ENCODE assay signal across 17 cellular contexts in the genomic region with DNA sequence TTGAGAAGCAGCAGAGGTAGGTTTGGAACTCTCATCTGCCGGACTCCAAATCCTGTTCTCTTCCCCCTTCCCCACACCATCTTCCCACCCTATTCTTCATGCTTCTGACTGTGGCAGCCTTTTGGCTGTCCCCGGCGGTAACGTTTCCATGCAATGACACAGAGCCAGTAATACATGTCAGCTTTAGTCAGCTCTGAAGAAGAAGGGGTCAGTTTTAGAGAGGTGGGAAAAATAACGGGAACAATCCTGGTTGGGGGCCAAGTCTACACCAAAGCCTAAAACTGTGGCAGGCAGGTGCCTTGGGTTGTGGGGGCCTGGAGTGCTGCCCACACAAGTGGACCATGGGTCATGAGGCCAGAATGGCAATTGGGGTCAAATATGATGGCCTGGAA.
A peak's percentile ranks its signal among the peaks of the same experiment; 100 is the strongest.
DNase-seq lines count a peak whose midpoint lies in the region; ATAC-seq, FAIRE-seq and TF ChIP-seq lines count a peak whose summit lies in the region.
"Had no signal": no experiment of that assay in that cellular context is flagged by ENCODE, and none has a peak within 500 bp of the region (broad histone marks: within the 10 kb centered on the region; RNA-seq: fewer than 3 reads in every experiment).

No MANE protein-coding gene starts in this region.

- peak overlapping the region in 3 of 11 experiments; percentile 4 to 36 (median 19); a peak in 2 of 22 replicates for H3K9ac ChIP-seq in BLaER1 treated with 17β-estradiol and CSF1 and Interleukin-3, amounts not matched to agents 10 nM and 100 nM
- H3K9ac ChIP-seq in GM12878 (ENCODE audit: control insufficient read depth, insufficient read depth, low read length) = no peak overlapping the region
- H3K9ac ChIP-seq in colonic mucosa (ENCODE audit: low read depth in 2 of 2, low read length in 2 of 2) = no peak overlapping the region

- CTCF ChIA-PET in GM12878 (lab: Yijun Ruan, JAX) = no interaction called here

- FAIRE-seq in GM12878 (lab: Jason Lieb, UNC) (no peak), D721Med (lab: Jason Lieb, UNC) (no peak)
- FAIRE-seq: A204.1, GM12891, H1, HepG2, HTR-8/SVneo had no signal

- H3K36me3 Mint-ChIP-seq in nephron progenitor cell (ENCODE audit: low read depth) = peaks cover 22% of the 10 kb centered on the region

- intact Hi-C loops in GM12878 (cut with micrococcal nuclease; ENCODE audit: unreplicated experiment) = no loop called here
- intact Hi-C loops in colonic mucosa (cut with DNase I) = no loop called here

- DNase-seq in GM12878 (ENCODE audit: low read depth, low spot score) (no peak), nephron progenitor cell (no peak), colonic mucosa (no peak), osteoblast (ENCODE audit: insufficient read length, low spot score, missing footprints) (no peak), D721Med (ENCODE audit: insufficient read length, low spot score) (no peak)
- DNase-seq: BE2C; Caco-2; CD8-positive, alpha-beta memory T cell; DMS53 had no signal

- peaks cover 16 to 32% (median 27%) of the 10 kb centered on the region in 11 experiments for H3K9me3 ChIP-seq in BLaER1 treated with 17β-estradiol and CSF1 and Interleukin-3, amounts not matched to agents 10 nM and 100 nM (replicated peaks in 1 of 11)
- peaks cover 12% of the 10 kb centered on the region for H3K9me3 ChIP-seq in GM12878 (replicated peaks; ENCODE audit: control insufficient read depth, insufficient read depth, low read length)
- no peaks in the 10 kb centered on the region for H3K9me3 ChIP-seq in colonic mucosa
- no peaks in the 10 kb centered on the region for H3K9me3 ChIP-seq in osteoblast (ENCODE audit: low read depth, low read length)
- H3K9me3 ChIP-seq: BE2C, Caco-2, HAP-1 had no signal

- in situ Hi-C loops in GM12878 (cut with MboI) = no loop called here

- POLR2A ChIA-PET in GM12878 (lab: Charles Lee) = no interaction called here

- H3K4me3 ChIP-seq in BLaER1 treated with 17β-estradiol and CSF1 and Interleukin-3, amounts not matched to agents 10 nM and 100 nM = no peak overlapping the region
- no peak overlapping the region for H3K4me3 ChIP-seq in GM12878
- H3K4me3 ChIP-seq in colonic mucosa = no peak overlapping the region
- H3K4me3 ChIP-seq in osteoblast (ENCODE audit: insufficient read depth, low read length) = no peak overlapping the region
- H3K4me3 ChIP-seq: HAP-1 had no signal

- H3K4me3 Mint-ChIP-seq in nephron progenitor cell = no peak overlapping the region
- H3K4me3 Mint-ChIP-seq: CD8-positive, alpha-beta memory T cell had no signal

- peak overlapping the region in 4 of 11 experiments; percentile 5 to 32 (median 22); a peak in 4 of 22 replicates for H3K27ac ChIP-seq in BLaER1 treated with 17β-estradiol and CSF1 and Interleukin-3, amounts not matched to agents 10 nM and 100 nM
- H3K27ac ChIP-seq in GM12878 (ENCODE audit: control insufficient read depth, insufficient read depth) (no peak overlapping the region), colonic mucosa (no peak overlapping the region), osteoblast (ENCODE audit: low read depth, low read length) (no peak overlapping the region)

- RAD21 ChIA-PET in GM12878 (lab: Charles Lee; ENCODE audit: unreplicated experiment) = interaction anchor here (1.4 kb wide), 1 partner anchor 11 kb away, joined by 3 read pairs; no protein-coding TSS in a partner anchor

- no peaks in the 10 kb centered on the region for H4K20me1 ChIP-seq in BLaER1 treated with 17β-estradiol and CSF1 and Interleukin-3, amounts not matched to agents 10 nM and 100 nM
- H4K20me1 ChIP-seq in GM12878 (ENCODE audit: control insufficient read depth, insufficient read depth) = no peaks in the 10 kb centered on the region
- no peaks in the 10 kb centered on the region for H4K20me1 ChIP-seq in osteoblast (ENCODE audit: insufficient read depth, low read length)

- no peak for TF ChIP-seq EP300 in GM12878 (IDR thresholded peaks at IDR 0.05; ENCODE audit: borderline replicate concordance in 1 of 2, control insufficient read depth in 1 of 2, low read depth in 2 of 2, low read length in 2 of 2)

- H3K36me3 ChIP-seq in BLaER1 treated with 17β-estradiol and CSF1 and Interleukin-3, amounts not matched to agents 10 nM and 100 nM = peaks cover 0 to 3% (median 0%) of the 10 kb centered on the region in 11 experiments; a peak in 3 of 22 replicates
- H3K36me3 ChIP-seq in GM12878 (ENCODE audit: control insufficient read depth in 2 of 2, insufficient read depth in 2 of 2, low read length in 1 of 2) (no peaks in the 10 kb centered on the region), colonic mucosa (no peaks in the 10 kb centered on the region), osteoblast (ENCODE audit: insufficient read depth, low read length) (no peaks in the 10 kb centered on the region)
- H3K36me3 ChIP-seq: BE2C, HAP-1 had no signal

- H3K9me3 Mint-ChIP-seq in nephron progenitor cell = peaks cover 33% of the 10 kb centered on the region

- H3K4me2 ChIP-seq in BLaER1 treated with 17β-estradiol and CSF1 and Interleukin-3, amounts not matched to agents 10 nM and 100 nM = peak overlapping the region; percentile 51 to 80 (median 70)
- peak overlapping the region; percentile 55; the same call in 1 of the 2 replicates for H3K4me2 ChIP-seq in GM12878 (ENCODE audit: control insufficient read depth, insufficient read depth)
- no peak overlapping the region for H3K4me2 ChIP-seq in osteoblast (ENCODE audit: insufficient read depth, low read length)

- WGBS in GM12878 (ENCODE audit: insufficient coverage, insufficient replicate concordance, low lambda C conversion rate, missing lambda C conversion rate) = 80% methylated on average over 5 of the region's 5 CpGs

- ATAC-seq in GM12878 = no peak
- no peak for ATAC-seq in HG02642 (IDR thresholded peaks at IDR 0.05; ENCODE audit: poor library complexity, unreplicated experiment)
- ATAC-seq: HepG2 had no signal

- H3K4me1 Mint-ChIP-seq in nephron progenitor cell = peaks cover 8% of the 10 kb centered on the region
- H3K4me1 Mint-ChIP-seq: CD8-positive, alpha-beta memory T cell had no signal

- H3K27ac Mint-ChIP-seq in nephron progenitor cell = peak overlapping the region; percentile 72

- H3K27me3 Mint-ChIP-seq in nephron progenitor cell (ENCODE audit: low read depth, poor library complexity) = peaks cover 6% of the 10 kb centered on the region

- TF ChIP-seq CTCF in GM12878 (IDR thresholded peaks at IDR 0.05 in 2 of 3, conservative IDR thresholded peaks at IDR 0.05 in 1 of 3; ENCODE audit: control insufficient read depth in 2 of 3, extremely low read depth in 1 of 3, insufficient read depth in 1 of 3, low read depth in 3 of 3, low read length in 3 of 3) = no peak
- TF ChIP-seq CTCF in nephron progenitor cell (IDR thresholded peaks at IDR 0.05) = no peak
- TF ChIP-seq CTCF in colonic mucosa (IDR thresholded peaks at IDR 0.05) = no peak
- no peak for TF ChIP-seq CTCF in osteoblast (IDR thresholded peaks at IDR 0.05; ENCODE audit: extremely low read depth, low read depth, low read length)
- no peak for TF ChIP-seq CTCF in D721Med (IDR thresholded peaks at IDR 0.05; ENCODE audit: insufficient read depth, missing control alignments)

- SMC1A ChIA-PET in GM12878 (lab: Charles Lee; ENCODE audit: uncharacterized antibody, unreplicated experiment) = no interaction called here

- no peak for TF ChIP-seq RAD21 in GM12878 (IDR thresholded peaks at IDR 0.05; ENCODE audit: insufficient read depth, low read depth, low read length)

- no peaks in the 10 kb centered on the region for H3K79me2 ChIP-seq in GM12878 (ENCODE audit: control insufficient read depth, insufficient read depth, low read length)
- no peaks in the 10 kb centered on the region for H3K79me2 ChIP-seq in osteoblast (ENCODE audit: insufficient read depth, low read length)

- H2AFZ ChIP-seq in GM12878 (ENCODE audit: control insufficient read depth, low read depth, low read length) (no peak overlapping the region), osteoblast (ENCODE audit: low read length) (no peak overlapping the region)

- peaks cover 32 to 61% (median 55%) of the 10 kb centered on the region in 10 experiments for H3K4me1 ChIP-seq in BLaER1 treated with 17β-estradiol and CSF1 and Interleukin-3, amounts not matched to agents 10 nM and 100 nM
- H3K4me1 ChIP-seq in GM12878 (ENCODE audit: control insufficient read depth, insufficient read depth, low read length) (peaks cover 7% of the 10 kb centered on the region), colonic mucosa (no peaks in the 10 kb centered on the region), osteoblast (ENCODE audit: insufficient read depth, low read length) (peaks cover 3% of the 10 kb centered on the region)
- H3K4me1 ChIP-seq: BE2C, Caco-2, HAP-1 had no signal

- H3K27me3 ChIP-seq in BLaER1 treated with 17β-estradiol and CSF1 and Interleukin-3, amounts not matched to agents 10 nM and 100 nM = peaks cover 0 to 50% (median 0%) of the 10 kb centered on the region in 11 experiments; a peak in 4 of 22 replicates
- H3K27me3 ChIP-seq in GM12878 (replicated peaks in 1 of 2; ENCODE audit: control insufficient read depth in 2 of 2, insufficient read depth in 2 of 2, low read length in 1 of 2) (no peaks in the 10 kb centered on the region), colonic mucosa (no peaks in the 10 kb centered on the region), osteoblast (ENCODE audit: insufficient read depth, low read length) (no peaks in the 10 kb centered on the region)
- H3K27me3 ChIP-seq: BE2C had no signal

- TF ChIP-seq POLR2A in GM12878 (IDR thresholded peaks at IDR 0.05; ENCODE audit: low read depth, low read length) = no peak

- BruUV-seq in GM12878 (replicated peaks; lab: Mats Ljungman, UMichigan) = no TSS peak

TF ChIP-seq in GM12878, 131 proteins besides CTCF, POLR2A, EP300 and RAD21 (continues in another document):
- TF ChIP-seq NRF1 (conservative IDR thresholded peaks at IDR 0.05; ENCODE audit: low read depth, low read length) = no peak
- TF ChIP-seq, protein P1, sequence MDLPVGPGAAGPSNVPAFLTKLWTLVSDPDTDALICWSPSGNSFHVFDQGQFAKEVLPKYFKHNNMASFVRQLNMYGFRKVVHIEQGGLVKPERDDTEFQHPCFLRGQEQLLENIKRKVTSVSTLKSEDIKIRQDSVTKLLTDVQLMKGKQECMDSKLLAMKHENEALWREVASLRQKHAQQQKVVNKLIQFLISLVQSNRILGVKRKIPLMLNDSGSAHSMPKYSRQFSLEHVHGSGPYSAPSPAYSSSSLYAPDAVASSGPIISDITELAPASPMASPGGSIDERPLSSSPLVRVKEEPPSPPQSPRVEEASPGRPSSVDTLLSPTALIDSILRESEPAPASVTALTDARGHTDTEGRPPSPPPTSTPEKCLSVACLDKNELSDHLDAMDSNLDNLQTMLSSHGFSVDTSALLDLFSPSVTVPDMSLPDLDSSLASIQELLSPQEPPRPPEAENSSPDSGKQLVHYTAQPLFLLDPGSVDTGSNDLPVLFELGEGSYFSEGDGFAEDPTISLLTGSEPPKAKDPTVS (IDR thresholded peaks at IDR 0.05; ENCODE audit: low read depth, low read length) = no peak
